In genomic region chr6:32837651-32838113, GRCh38 we compare ENCODE assay signal across 1 cellular context.
A peak's percentile ranks its signal among the peaks of the same experiment; 100 is the strongest.
TF ChIP-seq lines count a peak whose summit lies in the region.

No MANE protein-coding gene starts in this region.

TF ChIP-seq in GM12878, 131 proteins besides CTCF, POLR2A, EP300 and RAD21:
- TF ChIP-seq LARP7 (IDR thresholded peaks at IDR 0.05): peak; percentile 59; the same call in 1 of the 2 replicates
- 0 out of 2 replicates have a peak, but pooled peaks have one; percentile 39 for TF ChIP-seq ZNF687 (IDR thresholded peaks at IDR 0.05)
- TF ChIP-seq PML (IDR thresholded peaks at IDR 0.05; ENCODE audit: low read length): no peak
- TF ChIP-seq NKRF (conservative IDR thresholded peaks at IDR 0.05): peak; percentile 43; the same call in 1 of the 2 replicates
- peak; percentile 7 for TF ChIP-seq MEF2B (IDR thresholded peaks at IDR 0.05; ENCODE audit: partially characterized antibody, poor library complexity, severe bottlenecking)
- no peak for TF ChIP-seq ATF7 (IDR thresholded peaks at IDR 0.05; ENCODE audit: low read depth)
- TF ChIP-seq SMARCA5 (IDR thresholded peaks at IDR 0.05): no peak
- TF ChIP-seq HDGF (IDR thresholded peaks at IDR 0.05): 0 out of 2 replicates have a peak, but pooled peaks have one; percentile 35
- peak; percentile 27; the same call in 1 of the 2 replicates for TF ChIP-seq GATAD2B (conservative IDR thresholded peaks at IDR 0.05; ENCODE audit: low read depth)
- peak in 1 of 2 experiments; percentile 77; a peak in 2 of 4 replicates for TF ChIP-seq BHLHE40 (IDR thresholded peaks at IDR 0.05; ENCODE audit: borderline replicate concordance in 1 of 2, low read depth in 2 of 2, low read length in 1 of 2)
- no peak for TF ChIP-seq ZNF274 (IDR thresholded peaks at IDR 0.05; ENCODE audit: insufficient read depth, insufficient read length)
- peak; percentile 10 for TF ChIP-seq DPF2 (IDR thresholded peaks at IDR 0.05)
- no peak for TF ChIP-seq IKZF1 (conservative IDR thresholded peaks at IDR 0.05)
- TF ChIP-seq POLR2AphosphoS2 (IDR thresholded peaks at IDR 0.05; ENCODE audit: low read depth, low read length): 0 out of 2 replicates have a peak, but pooled peaks have one; percentile 9
